ENCODE assay signal across 8 cellular contexts in genomic region chr9:70257991-70258691, GRCh38.
A peak's percentile ranks its signal among the peaks of the same experiment; 100 is the strongest.
DNase-seq lines count a peak whose midpoint lies in the region; ATAC-seq lines count a peak whose summit lies in the region.

No MANE protein-coding gene starts in this region.

- no peaks in the 10 kb centered on the region for H3K9me3 ChIP-seq in neuron (ENCODE audit: low read length)

- ATAC-seq in GM18868 (IDR thresholded peaks at IDR 0.05; ENCODE audit: unreplicated experiment) (peak; percentile 32), HG03060 (IDR thresholded peaks at IDR 0.05; ENCODE audit: low read depth, unreplicated experiment) (peak; percentile 20)

- no peaks in the 10 kb centered on the region for H3K27me3 ChIP-seq in neuron (ENCODE audit: insufficient read depth, low read length)

- peak; percentile 62 for DNase-seq in CD1c-positive myeloid dendritic cell (ENCODE audit: extremely low spot score)
- DNase-seq in NCI-H2227 treated with DMSO at 0.1 percent for 48 hours (lab: John Stamatoyannopoulos, UW), result peak; percentile 58
- DNase-seq in activated effector memory CD4-positive, alpha-beta T cell treated with Interleukin-2 at 50 U/mL for 16 hours, result peak; percentile 20
- peak; percentile 58 for DNase-seq in globus pallidus (ENCODE audit: low spot score)
- no peak for DNase-seq in middle frontal gyrus (ENCODE audit: extremely low spot score, low spot score)

- H3K4me3 ChIP-seq in neuron (ENCODE audit: low read length), result peak overlapping the region; percentile 95

- peak overlapping the region; percentile 94 for H2AFZ ChIP-seq in neuron (ENCODE audit: low read depth, low read length)

- peaks cover 9% of the 10 kb centered on the region for H3K36me3 ChIP-seq in neuron (ENCODE audit: insufficient read depth, low read length)

- H3K4me1 ChIP-seq in neuron (ENCODE audit: insufficient read depth, low read length), result peaks cover 49% of the 10 kb centered on the region
